Comparison of ENCODE assay signal across 16 cellular contexts in the genomic region with DNA sequence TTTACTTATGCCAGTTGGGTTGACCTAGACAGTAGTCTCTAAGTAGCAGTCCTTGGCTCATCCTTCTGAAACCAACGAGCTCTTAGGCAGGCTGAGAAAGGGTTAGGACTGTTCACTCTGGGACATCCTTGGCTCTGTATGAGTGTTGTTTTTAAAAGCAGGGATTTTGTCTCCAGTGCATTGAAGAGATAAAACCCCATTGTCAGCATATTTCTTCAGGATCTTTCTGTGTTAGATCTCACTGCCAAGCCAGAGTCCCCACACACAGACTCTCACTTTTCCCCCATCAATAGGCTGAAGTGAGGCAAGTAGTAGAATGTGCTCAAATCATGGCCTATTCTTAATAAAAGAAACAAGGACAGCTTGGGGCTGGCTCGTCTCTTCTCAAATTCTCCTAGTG.
"Had no signal": no experiment of that assay in that cellular context is flagged by ENCODE, and none has a peak within 500 bp of the region (broad histone marks: within the 10 kb centered on the region; RNA-seq: fewer than 3 reads in every experiment).

No MANE protein-coding gene starts in this region.

- H3K4me3 Mint-ChIP-seq: activated B cell treated with CpG ODN at 0.5 μM for 24 hours; activated CD4-positive, alpha-beta T cell treated with anti-CD3 and anti-CD28 coated beads, Interleukin-2, amount 10 ng/mL, durations not matched to agents 24 days and 14 days; central memory CD8-positive, alpha-beta T cell; T-helper 17 cell had no signal

- H3K79me2 ChIP-seq: parathyroid adenoma had no signal

- H3K27me3 ChIP-seq: body of pancreas, heart right ventricle, thyroid gland had no signal

- H3K36me3 ChIP-seq: heart right ventricle, thyroid gland had no signal

- H3K27me3 Mint-ChIP-seq: activated B cell treated with CpG ODN at 0.5 μM for 24 hours had no signal

- H3K9me3 ChIP-seq: body of pancreas, heart right ventricle, SK-N-SH, thyroid gland had no signal

- H3K4me3 ChIP-seq: body of pancreas, heart right ventricle, skin epidermis, thyroid gland had no signal

- H3K4me2 ChIP-seq: SK-N-SH had no signal

- H2AFZ ChIP-seq: parathyroid adenoma had no signal

- H3K27ac ChIP-seq: body of pancreas, parathyroid adenoma had no signal

- DNase-seq: activated B cell treated with CpG ODN at 0.5 μM for 24 hours; activated CD4-positive, alpha-beta T cell treated with anti-CD3 and anti-CD28 coated beads, Interleukin-2, amount 10 ng/mL, durations not matched to agents 24 days and 14 days; activated CD8-positive, alpha-beta memory T cell treated with anti-CD3 and anti-CD28 coated beads for 24 hours; activated naive CD4-positive, alpha-beta T cell treated with anti-CD3 and anti-CD28 coated beads, Interleukin-2, amount 50 U/mL, for 16 hours; body of pancreas; foreskin melanocyte; heart right ventricle; SK-N-SH; T-helper 17 cell; thyroid gland had no signal

- FAIRE-seq: islet of Langerhans, TTC549 had no signal

- H3K9me3 Mint-ChIP-seq: activated CD4-positive, alpha-beta T cell treated with anti-CD3 and anti-CD28 coated beads, Interleukin-2, amount 10 ng/mL, durations not matched to agents 24 days and 14 days; central memory CD8-positive, alpha-beta T cell had no signal

- H3K9ac ChIP-seq: parathyroid adenoma, SK-N-SH had no signal

- ATAC-seq: body of pancreas, heart right ventricle, left lobe of liver, T-helper 17 cell had no signal

- H3K27ac Mint-ChIP-seq: activated B cell treated with CpG ODN at 0.5 μM for 24 hours; activated CD4-positive, alpha-beta T cell treated with anti-CD3 and anti-CD28 coated beads, Interleukin-2, amount 10 ng/mL, durations not matched to agents 24 days and 14 days; T-helper 17 cell had no signal
